9 cellular contexts compared by ENCODE assay signal in genomic region chr6:73579851-73580246, GRCh38. TPM values are rescaled to one million over a fixed set of nuclear protein-coding genes. Genes with fewer than 3 reads are reported as not detected.
DNase-seq lines count a peak whose midpoint lies in the region; ATAC-seq and TF ChIP-seq lines count a peak whose summit lies in the region.
"Had no signal": no experiment of that assay in that cellular context is flagged by ENCODE, and none has a peak within 500 bp of the region (broad histone marks: within the 10 kb centered on the region; RNA-seq: fewer than 3 reads in every experiment).

No MANE protein-coding gene starts in this region.

- ATAC-seq in HG02571 (IDR thresholded peaks at IDR 0.05; ENCODE audit: unreplicated experiment) (peak; percentile 22), lower lobe of right lung (peak; percentile 69 to 74), GM18870 (IDR thresholded peaks at IDR 0.05; ENCODE audit: unreplicated experiment) (no peak), GM21529 (IDR thresholded peaks at IDR 0.05; ENCODE audit: unreplicated experiment) (no peak)

- H3K9me3 Mint-ChIP-seq in dendritic cell treated with granulocyte-macrophage colony-stimulating factor and Interleukin-4, amounts not matched to agents 40 ng/mL and 50 ng/mL, for 4 days: no peaks in the 10 kb centered on the region

- intact Hi-C loops in dendritic cell treated with granulocyte-macrophage colony-stimulating factor and Interleukin-4, amounts not matched to agents 40 ng/mL and 50 ng/mL, for 4 days (cut with micrococcal nuclease): loop anchor here (1.0 to 2.0 kb wide), 2 partner anchors 19 to 57 kb away; no protein-coding TSS in a partner anchor
- intact Hi-C loops in lower lobe of right lung (cut with DNase I) (no loop called here), testis (cut with DNase I; ENCODE audit: low total_unique reads) (loop anchor here (10.0 kb wide), 1 partner anchor 55 kb away; the partner anchor contains the start of gene EEF1A1)

- H3K4me3 ChIP-seq in lower lobe of right lung (peak overlapping the region; percentile 38), testis (no peak overlapping the region)

- no peaks in the 10 kb centered on the region for H3K27me3 Mint-ChIP-seq in dendritic cell treated with granulocyte-macrophage colony-stimulating factor and Interleukin-4, amounts not matched to agents 40 ng/mL and 50 ng/mL, for 4 days

- peaks cover 36% of the 10 kb centered on the region for H3K4me1 Mint-ChIP-seq in dendritic cell treated with granulocyte-macrophage colony-stimulating factor and Interleukin-4, amounts not matched to agents 40 ng/mL and 50 ng/mL, for 4 days (ENCODE audit: low read depth)

- H3K9me3 ChIP-seq in lower lobe of right lung: no peaks in the 10 kb centered on the region
- H3K9me3 ChIP-seq in testis: no peaks in the 10 kb centered on the region

- H3K4me1 ChIP-seq in lower lobe of right lung (peaks cover 31% of the 10 kb centered on the region), testis (peaks cover 24% of the 10 kb centered on the region)

- no peaks in the 10 kb centered on the region for H3K36me3 ChIP-seq in lower lobe of right lung
- H3K36me3 ChIP-seq in testis (ENCODE audit: low read depth, missing control alignments): no peaks in the 10 kb centered on the region

- peak; percentile 94 for DNase-seq in EH (ENCODE audit: low read depth)
- peak; percentile 93 for DNase-seq in RPMI7951 (ENCODE audit: low read depth)
- DNase-seq in lower lobe of right lung: no peak
- DNase-seq in testis: peak; percentile 43

- 17 to 20% methylated on average over 4 of the region's 4 CpGs for WGBS in testis, 2 donors

- H3K27ac ChIP-seq in lower lobe of right lung (peak overlapping the region; percentile 96), testis (peak overlapping the region; percentile 77 to 96)
- H3K27ac ChIP-seq: VCaP had no signal

- TF ChIP-seq CTCF in lower lobe of right lung (IDR thresholded peaks at IDR 0.05) (no peak), testis (IDR thresholded peaks at IDR 0.05) (no peak)

- no peaks in the 10 kb centered on the region for H3K36me3 Mint-ChIP-seq in dendritic cell treated with granulocyte-macrophage colony-stimulating factor and Interleukin-4, amounts not matched to agents 40 ng/mL and 50 ng/mL, for 4 days (ENCODE audit: low read depth)

- TF ChIP-seq POLR2A in testis (IDR thresholded peaks at IDR 0.05): no peak

- peak overlapping the region; percentile 99 for H3K27ac Mint-ChIP-seq in dendritic cell treated with granulocyte-macrophage colony-stimulating factor and Interleukin-4, amounts not matched to agents 40 ng/mL and 50 ng/mL, for 4 days

- H3K27me3 ChIP-seq in lower lobe of right lung (ENCODE audit: low read depth) (no peaks in the 10 kb centered on the region), testis (no peaks in the 10 kb centered on the region)

- H3K4me3 Mint-ChIP-seq in dendritic cell treated with granulocyte-macrophage colony-stimulating factor and Interleukin-4, amounts not matched to agents 40 ng/mL and 50 ng/mL, for 4 days: peak overlapping the region; percentile 71

RNA-seq across cellular contexts. Expression of gene EEF1A1, which starts 59.0 kb away (rescaled TPM):
- total RNA-seq in RPMI7951 (2014; rRNA removed; shearing (Covaris generic)): 8,626 and 10,453 TPM in 2 replicates
- 9,415 TPM for total RNA-seq in lower lobe of right lung
- total RNA-seq in testis: 1,000 to 10,000 TPM; 2,869 to 5,046 TPM
- polyA plus RNA-seq in testis (ENCODE audit: insufficient read depth, low read depth, low replicate concordance): 5,086 TPM

Comparison
In these comparisons a context has a peak if more than half of its experiments do, and no peak if none do; other contexts are left out.
1. ATAC-seq: peak in HG02571 (single experiment) and lower lobe of right lung (2 of 2); none in GM18870 (single experiment) and GM21529 (single experiment).